In the genomic region with DNA sequence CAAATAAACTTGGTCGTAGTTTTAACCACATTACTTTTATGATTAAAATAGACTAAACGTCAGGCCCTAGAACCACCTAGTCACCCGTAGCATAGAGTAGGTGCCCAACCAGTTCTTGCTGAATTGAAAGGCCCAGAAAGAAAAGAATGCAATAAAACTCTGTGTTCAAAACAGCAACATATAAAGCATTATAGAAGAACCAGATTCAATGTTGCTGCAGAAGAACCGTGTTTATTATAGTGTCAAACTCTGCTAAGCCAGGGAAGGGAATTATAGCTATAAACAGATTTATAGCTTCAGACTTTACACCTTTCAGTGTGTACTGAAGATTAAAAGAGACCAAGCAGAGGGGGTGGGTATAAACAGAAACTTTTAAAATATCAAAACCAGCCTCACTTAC, we compare ENCODE assay signal across 19 cellular contexts.
A peak's percentile ranks its signal among the peaks of the same experiment; 100 is the strongest.
DNase-seq lines count a peak whose midpoint lies in the region; ATAC-seq and TF ChIP-seq lines count a peak whose summit lies in the region.
"Had no signal": no experiment of that assay in that cellular context is flagged by ENCODE, and none has a peak within 500 bp of the region (broad histone marks: within the 10 kb centered on the region; RNA-seq: fewer than 3 reads in every experiment).

No MANE protein-coding gene starts in this region.

- 25 to 30% methylated on average over 4 of the region's 4 CpGs for WGBS in transverse colon (ENCODE audit: low coverage in 1 of 2), 2 donors

- intact Hi-C loops in left colon (cut with DNase I, micrococcal nuclease) (no loop called here), transverse colon (cut with DNase I; ENCODE audit: low total_unique reads) (no loop called here)

- H3K27me3 ChIP-seq in transverse colon, result no peaks in the 10 kb centered on the region

- H3K36me3 ChIP-seq in SK-N-MC (ENCODE audit: insufficient read depth, low read length), result no peaks in the 10 kb centered on the region
- H3K36me3 ChIP-seq in transverse colon, result no peaks in the 10 kb centered on the region
- H3K36me3 ChIP-seq: HAP-1 had no signal

- H3K36me3 Mint-ChIP-seq in osteocyte (ENCODE audit: unreplicated experiment), result no peaks in the 10 kb centered on the region
- H3K36me3 Mint-ChIP-seq: CD4-positive, alpha-beta memory T cell had no signal

- peak; percentile 98 for ATAC-seq in left colon
- ATAC-seq in HG03460 (IDR thresholded peaks at IDR 0.05; ENCODE audit: unreplicated experiment), result no peak
- ATAC-seq: GM12878 had no signal

- in situ Hi-C loops in transverse colon (cut with MboI; ENCODE audit: low pct_ligation_motif_present in 1 of 4, low pct_unique_long_range_greater_than_20kb in 1 of 4, low sequenced_read_pairs in 3 of 4), result no loop called here

- peaks cover 0 to 7% (median 0%) of the 10 kb centered on the region in 4 donors for H3K4me1 ChIP-seq in transverse colon
- H3K4me1 ChIP-seq: HAP-1 had no signal

- TF ChIP-seq CTCF in osteocyte (IDR thresholded peaks at IDR 0.05) (no peak), transverse colon (IDR thresholded peaks at IDR 0.05) (no peak)

- H3K4me3 ChIP-seq in SK-N-MC, result peak overlapping the region; percentile 22
- H3K4me3 ChIP-seq in transverse colon, result no peak overlapping the region
- H3K4me3 ChIP-seq: GM12878, HAP-1 had no signal

- H3K4me1 Mint-ChIP-seq in osteocyte (ENCODE audit: unreplicated experiment), result peaks cover 20% of the 10 kb centered on the region
- H3K4me1 Mint-ChIP-seq: CD4-positive, alpha-beta memory T cell had no signal

- no peak overlapping the region for H3K9ac ChIP-seq in SK-N-MC (ENCODE audit: insufficient read length)

- H3K27ac ChIP-seq in SK-N-MC, result peak overlapping the region; percentile 61
- peak overlapping the region; percentile 35 to 52 (median 47) for H3K27ac ChIP-seq in transverse colon

- H3K4me3 Mint-ChIP-seq in osteocyte (ENCODE audit: unreplicated experiment), result no peak overlapping the region
- H3K4me3 Mint-ChIP-seq: CD4-positive, alpha-beta memory T cell had no signal

- peak overlapping the region; percentile 90 for H3K27ac Mint-ChIP-seq in osteocyte (ENCODE audit: unreplicated experiment)
- H3K27ac Mint-ChIP-seq: CD4-positive, alpha-beta memory T cell had no signal

- DNase-seq in SK-N-MC (ENCODE audit: low read depth, low spot score) (no peak), left colon (no peak), osteocyte (ENCODE audit: extremely low spot score, unreplicated experiment) (no peak), transverse colon (no peak), iPS-NIHi7 (ENCODE audit: extremely low spot score) (no peak), DMS53 (lab: John Stamatoyannopoulos, UW) (no peak), DMS 273 treated with DMSO at 0.1 percent for 48 hours (lab: John Stamatoyannopoulos, UW) (no peak)
- DNase-seq: C1 segment of cervical spinal cord; Calu3; CD4-positive, alpha-beta memory T cell; COR-L47; DMS153; DMS79; EL; GDM1; GOT3 had no signal

- no peaks in the 10 kb centered on the region for H3K9me3 Mint-ChIP-seq in osteocyte (ENCODE audit: unreplicated experiment)

- no peaks in the 10 kb centered on the region for H3K27me3 Mint-ChIP-seq in osteocyte (ENCODE audit: unreplicated experiment)
- H3K27me3 Mint-ChIP-seq: CD4-positive, alpha-beta memory T cell had no signal

- no peak for TF ChIP-seq EP300 in transverse colon (IDR thresholded peaks at IDR 0.05; ENCODE audit: low read depth)

- H3K9me3 ChIP-seq in SK-N-MC (ENCODE audit: low read depth, low read length) (no peaks in the 10 kb centered on the region), transverse colon (no peaks in the 10 kb centered on the region)
- H3K9me3 ChIP-seq: HAP-1 had no signal

- no peak for TF ChIP-seq POLR2A in transverse colon (IDR thresholded peaks at IDR 0.05)
